9 cellular contexts compared by ENCODE assay signal in genomic region chr12:57632898-57633825, GRCh38. TPM values are rescaled to one million over a fixed set of nuclear protein-coding genes. Genes with fewer than 3 reads are reported as not detected.
DNase-seq lines count a peak whose midpoint lies in the region; ATAC-seq, FAIRE-seq and TF ChIP-seq lines count a peak whose summit lies in the region.
"Had no signal": no experiment of that assay in that cellular context is flagged by ENCODE, and none has a peak within 500 bp of the region (broad histone marks: within the 10 kb centered on the region; RNA-seq: fewer than 3 reads in every experiment).

B4GALNT1 (minus strand) TSS chr12:57633201; CDS start chr12:57632132, 1,069 bp downstream.

- peaks cover 4% of the 10 kb centered on the region; the same call in 1 of the 2 replicates for H3K4me1 ChIP-seq in SJCRH30
- no peaks in the 10 kb centered on the region for H3K4me1 ChIP-seq in cardiac muscle cell (ENCODE audit: low read depth)
- H3K4me1 ChIP-seq in pancreas = peaks cover 0 to 6% (median 5%) of the 10 kb centered on the region in 3 donors
- peaks cover 23% of the 10 kb centered on the region for H3K4me1 ChIP-seq in vagina

- H3K4me3 ChIP-seq in SJCRH30 = peak within 1 kb of the TSS; percentile 73
- peak within 1 kb of the TSS; percentile 38 for H3K4me3 ChIP-seq in cardiac muscle cell
- peak within 1 kb of the TSS; percentile 10 to 67 (median 34) for H3K4me3 ChIP-seq in pancreas
- peak within 1 kb of the TSS; percentile 52 to 68 for H3K4me3 ChIP-seq in vagina

- 3% methylated on average over 55 to 63 of the region's 63 CpGs for WGBS in pancreas, 2 donors

- TF ChIP-seq CTCF in cardiac muscle cell (IDR thresholded peaks at IDR 0.05; ENCODE audit: low read depth, low read length) (peak; percentile 90), pancreas (IDR thresholded peaks at IDR 0.05) (peak; percentile 71 to 92 (median 84)), vagina (IDR thresholded peaks at IDR 0.05) (peak; percentile 55 to 84 (median 75))

- H3K9me3 ChIP-seq in SJCRH30 (replicated peaks) (no peaks in the 10 kb centered on the region), cardiac muscle cell (ENCODE audit: low read depth) (no peaks in the 10 kb centered on the region), pancreas (no peaks in the 10 kb centered on the region), vagina (no peaks in the 10 kb centered on the region)

- H3K27ac ChIP-seq in SJCRH30 (peak within 1 kb of the TSS; percentile 18; the same call in 1 of the 2 replicates), cardiac muscle cell (no peak within 1 kb of the TSS), pancreas (no peak within 1 kb of the TSS), vagina (peak within 1 kb of the TSS; percentile 25)

- H3K27me3 ChIP-seq in SJCRH30 (no peaks in the 10 kb centered on the region), cardiac muscle cell (peaks cover 96% of the 10 kb centered on the region), pancreas (peaks cover 0 to 7% (median 0%) of the 10 kb centered on the region in 4 donors), vagina (no peaks in the 10 kb centered on the region)

- intact Hi-C loops in pancreas (cut with DNase I) = no loop called here
- intact Hi-C loops in vagina (cut with DNase I) = no loop called here

- H3K36me3 ChIP-seq in SJCRH30 = peaks cover 12% of the 10 kb centered on the region
- H3K36me3 ChIP-seq in cardiac muscle cell = no peaks in the 10 kb centered on the region
- H3K36me3 ChIP-seq in pancreas = no peaks in the 10 kb centered on the region
- no peaks in the 10 kb centered on the region for H3K36me3 ChIP-seq in vagina

- no peak for TF ChIP-seq POLR2A in vagina (IDR thresholded peaks at IDR 0.05)

- H3K27ac Mint-ChIP-seq in activated naive CD4-positive, alpha-beta T cell treated with anti-CD3 and anti-CD28 coated beads, Interleukin-2, amount 50 U/mL, for 72 hours = no peak within 1 kb of the TSS

- peak; percentile 49 for DNase-seq in DMS79 treated with DMSO at 0.1 percent for 48 hours (lab: John Stamatoyannopoulos, UW)
- peak; percentile 84 for DNase-seq in LoVo (ENCODE audit: low spot score)
- peak; percentile 96 to 100 for DNase-seq in SJCRH30
- DNase-seq in activated naive CD4-positive, alpha-beta T cell treated with anti-CD3 and anti-CD28 coated beads, Interleukin-2, amount 50 U/mL, for 72 hours (ENCODE audit: low spot score in 2 of 2) = peak; percentile 74 to 85
- peak; percentile 59 to 82 for DNase-seq in cardiac muscle cell (ENCODE audit: low read depth in 1 of 2, low spot score in 1 of 2)
- DNase-seq in pancreas = peak in 4 of 6 donors; percentile 60 to 89 (median 74)
- peak in 1 of 2 donors; percentile 72 for DNase-seq in vagina (ENCODE audit: extremely low spot score in 2 of 2)

- ATAC-seq in GM21619 (IDR thresholded peaks at IDR 0.05; ENCODE audit: unreplicated experiment) (peak; percentile 82), pancreas (peak; percentile 93 to 98 (median 97))
- peak; percentile 86 to 90 for ATAC-seq in activated naive CD4-positive, alpha-beta T cell treated with anti-CD3 and anti-CD28 coated beads, Interleukin-2, amount 50 U/mL, for 72 hours

- no peaks in the 10 kb centered on the region for H3K9me3 Mint-ChIP-seq in activated naive CD4-positive, alpha-beta T cell treated with anti-CD3 and anti-CD28 coated beads, Interleukin-2, amount 50 U/mL, for 72 hours

- no peaks in the 10 kb centered on the region for H3K36me3 Mint-ChIP-seq in activated naive CD4-positive, alpha-beta T cell treated with anti-CD3 and anti-CD28 coated beads, Interleukin-2, amount 50 U/mL, for 72 hours

- FAIRE-seq in pancreas (lab: Jason Lieb, UNC) = no peak
- FAIRE-seq: endometrium had no signal

RNA-seq across cellular contexts. Expression of gene B4GALNT1, which starts in this region (rescaled TPM):
- 82.7 and 104 TPM in 2 replicates for total RNA-seq in SJCRH30 (2014; rRNA removed; shearing (Covaris generic))
- 1 to 10 TPM; 2.6 to 3.2 TPM for total RNA-seq in activated naive CD4-positive, alpha-beta T cell treated with anti-CD3 and anti-CD28 coated beads, Interleukin-2, amount 50 U/mL, for 72 hours
- total RNA-seq in cardiac muscle cell = 0.32 TPM in 1 of 2 replicates, not detected in the other
- polyA plus RNA-seq in cardiac muscle cell = 0.29 TPM in 1 of 2 replicates, not detected in the other
- total RNA-seq in pancreas = under 1 TPM in 5 of 6 donors, not detected in 1; 0.04 to 0.78 (median 0.24) TPM
- 1 to 10 TPM in 1 of 2 donors, under 1 TPM in 1; 0.61 to 1.1 TPM for polyA plus RNA-seq in pancreas
- total RNA-seq in vagina = 7.6 TPM

Comparison
In these comparisons a context has a peak if more than half of its experiments do, and no peak if none do; other contexts are left out.
1. Peak in DNase-seq and H3K4me3 ChIP-seq in cardiac muscle cell; RNA of the gene not detected or under 1 TPM.
2. H3K27ac ChIP-seq: peak in SJCRH30 (single experiment) and vagina (single experiment); none in cardiac muscle cell (single experiment) and pancreas (0 of 4).
3. Peak in every context shown above with its lines, with median percentiles within 50 percentile points of each other: ATAC-seq, H3K4me3 ChIP-seq and CTCF ChIP-seq.